ENCODE assay signal across 8 cellular contexts in the genomic region with DNA sequence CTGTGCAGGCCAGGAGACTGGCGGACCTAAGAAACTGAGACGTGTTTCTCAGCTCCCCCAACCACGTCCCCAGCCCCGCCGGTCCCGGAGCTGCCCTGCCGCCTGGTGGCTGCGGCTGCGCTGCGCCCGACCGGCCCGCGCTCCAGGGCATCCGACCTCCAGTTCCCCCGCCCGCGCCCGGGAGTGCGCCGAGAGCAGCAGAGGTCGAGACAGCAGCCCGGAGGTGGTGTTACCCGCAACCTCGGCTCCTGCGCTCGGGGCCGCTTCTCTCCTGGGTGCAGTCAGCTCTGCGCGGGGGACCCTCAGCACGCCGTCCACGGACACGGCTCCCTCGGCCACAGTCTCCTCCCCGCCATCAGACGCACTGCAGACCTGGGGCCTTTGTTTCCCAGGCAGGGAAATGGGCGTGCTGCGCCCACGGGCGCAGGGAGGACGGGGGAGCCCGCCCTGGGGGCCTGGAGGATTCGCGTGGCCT. TPM values are rescaled to one million over a fixed set of nuclear protein-coding genes. Genes with fewer than 3 reads are reported as not detected.
A peak's percentile ranks its signal among the peaks of the same experiment; 100 is the strongest.
DNase-seq lines count a peak whose midpoint lies in the region; ATAC-seq lines count a peak whose summit lies in the region.

No MANE protein-coding gene starts in this region.

- peak overlapping the region; percentile 53 for H3K4me3 ChIP-seq in Jurkat, Clone E6-1 (ENCODE audit: low read length)

- ATAC-seq in GM21447 (IDR thresholded peaks at IDR 0.05; ENCODE audit: unreplicated experiment): peak; percentile 59

- DNase-seq in DMS53 (lab: John Stamatoyannopoulos, UW) (peak; percentile 92), SKM-1 (lab: John Stamatoyannopoulos, UW; ENCODE audit: unreplicated experiment) (peak; percentile 24), cardiac septum (ENCODE audit: low spot score) (peak; percentile 93), renal cortical epithelial cell (ENCODE audit: low read depth) (peak; percentile 30), HPDE6-E6E7 (ENCODE audit: extremely low spot score) (no peak)
- DNase-seq in Jurkat, Clone E6-1 (ENCODE audit: low read depth, low spot score): peak; percentile 54
- DNase-seq in activated naive CD4-positive, alpha-beta T cell treated with anti-CD3 and anti-CD28 coated beads, Interleukin-2, amount 50 U/mL, for 16 hours: peak; percentile 83

- intact Hi-C loops in cardiac septum (cut with DNase I): loop anchor here (2.0 kb wide), 1 partner anchor 110 kb away; no protein-coding TSS in a partner anchor

RNA-seq across cellular contexts. Expression of a gene that starts 21.6 kb away (rescaled TPM):
- polyA plus RNA-seq in Jurkat, Clone E6-1 (2012; ENCODE audit: insufficient read depth, insufficient read length): 0.90 TPM
- 0.73 TPM for total RNA-seq in cardiac septum
- total RNA-seq in renal cortical epithelial cell: 0.30 and 2.1 TPM in 2 replicates
